In the genomic region with DNA sequence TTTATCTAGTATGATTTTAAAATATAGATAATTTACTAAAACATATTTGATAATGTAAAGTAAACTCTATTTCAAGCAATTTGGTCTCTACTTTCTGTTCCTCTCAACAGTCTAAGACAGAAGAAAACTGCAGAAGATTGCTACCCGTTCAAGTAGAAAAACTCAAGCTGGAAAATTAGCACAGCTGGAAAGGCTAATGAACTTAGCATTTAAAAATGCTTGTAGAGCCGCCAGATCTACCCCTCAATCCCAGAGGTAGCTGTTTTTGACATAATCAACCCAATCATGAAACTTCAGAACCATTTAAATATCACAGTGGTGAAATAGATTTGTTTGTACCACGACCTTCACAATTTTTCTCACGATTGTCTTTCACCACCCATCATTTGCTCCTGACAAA, we compare ENCODE assay signal across 25 cellular contexts.
A peak's percentile ranks its signal among the peaks of the same experiment; 100 is the strongest.
DNase-seq lines count a peak whose midpoint lies in the region; ATAC-seq and TF ChIP-seq lines count a peak whose summit lies in the region.
"Had no signal": no experiment of that assay in that cellular context is flagged by ENCODE, and none has a peak within 500 bp of the region (broad histone marks: within the 10 kb centered on the region; RNA-seq: fewer than 3 reads in every experiment).

No MANE protein-coding gene starts in this region.

- TF ChIP-seq CTCF in heart left ventricle (IDR thresholded peaks at IDR 0.05) (no peak), osteoblast (IDR thresholded peaks at IDR 0.05; ENCODE audit: extremely low read depth, low read depth, low read length) (no peak), uterus (IDR thresholded peaks at IDR 0.05) (no peak)

- DNase-seq in heart left ventricle (no peak), cardiac septum (ENCODE audit: low spot score) (no peak), left ventricle myocardium superior (no peak), osteoblast (ENCODE audit: insufficient read length, low spot score, missing footprints) (no peak), uterus (no peak)
- no peak for DNase-seq in activated CD4-positive, alpha-beta T cell treated with anti-CD3 and anti-CD28 coated beads, Interleukin-2, amount 50 U/mL, for 1 hour
- DNase-seq in stimulated activated CD4-positive, alpha-beta T cell treated with anti-CD3 and anti-CD28 coated beads, Interleukin-4, amount 100 ng/mL, for 24 hours, result no peak
- DNase-seq in stimulated activated CD4-positive, alpha-beta T cell treated with anti-CD3 and anti-CD28 coated beads, Interleukin-2, amount 100 ng/mL, for 24 hours, result no peak
- DNase-seq: AML-193; C1 segment of cervical spinal cord; Calu3; CD8-positive, alpha-beta memory T cell; DMS153; GOT3; IMR-90; NCI-H1105; NCI-H146; NCI-H2029; NCI-H226; NCI-H510A treated with DMSO at 0.1 percent for 48 hours; NCI-H774; NK-92 treated with Interleukin-12 subunit alpha and Interleukin-12 subunit beta, amount 100 ng/mL, for 24 hours; Peyer's patch had no signal

- ATAC-seq in heart left ventricle (peak in 2 of 4 donors; percentile 42 to 63), left ventricle myocardium superior (peak; percentile 75)
- ATAC-seq: HCT116 had no signal

- H3K27me3 ChIP-seq in heart left ventricle, result no peaks in the 10 kb centered on the region
- no peaks in the 10 kb centered on the region for H3K27me3 ChIP-seq in osteoblast (ENCODE audit: insufficient read depth, low read length)
- H3K27me3 ChIP-seq in uterus, result no peaks in the 10 kb centered on the region
- H3K27me3 ChIP-seq: Peyer's patch had no signal

- no peak for TF ChIP-seq POLR2A in heart left ventricle (IDR thresholded peaks at IDR 0.05)
- no peak for TF ChIP-seq POLR2A in uterus (IDR thresholded peaks at IDR 0.05)

- intact Hi-C loops in heart left ventricle (cut with DNase I), result no loop called here
- intact Hi-C loops in cardiac septum (cut with DNase I), result no loop called here
- intact Hi-C loops in left ventricle myocardium superior (cut with micrococcal nuclease), result no loop called here
- intact Hi-C loops in uterus (cut with DNase I; ENCODE audit: low total_unique reads), result no loop called here

- H3K79me2 ChIP-seq in osteoblast (ENCODE audit: insufficient read depth, low read length), result no peaks in the 10 kb centered on the region

- H3K27ac ChIP-seq in heart left ventricle (peak overlapping the region in 10 of 12 donors; percentile 3 to 82 (median 52)), osteoblast (ENCODE audit: low read depth, low read length) (no peak overlapping the region), uterus (peak overlapping the region; percentile 32 to 54)
- H3K27ac ChIP-seq: KMS-11, Peyer's patch had no signal

- WGBS in heart left ventricle, 4 donors, result 43 to 52% (median 49%) methylated on average over 4 of the region's 4 CpGs

- H3K9me3 ChIP-seq in heart left ventricle, result peaks cover 0 to 6% (median 0%) of the 10 kb centered on the region in 12 donors
- H3K9me3 ChIP-seq in osteoblast (ENCODE audit: low read depth, low read length), result no peaks in the 10 kb centered on the region
- H3K9me3 ChIP-seq in uterus, result no peaks in the 10 kb centered on the region
- H3K9me3 ChIP-seq: Peyer's patch had no signal

- no peak overlapping the region for H3K4me2 ChIP-seq in osteoblast (ENCODE audit: insufficient read depth, low read length)
- H3K4me2 ChIP-seq: KMS-11 had no signal

- peaks cover 0 to 38% (median 14%) of the 10 kb centered on the region in 12 donors for H3K4me1 ChIP-seq in heart left ventricle
- H3K4me1 ChIP-seq in osteoblast (ENCODE audit: insufficient read depth, low read length), result no peaks in the 10 kb centered on the region
- H3K4me1 ChIP-seq in uterus, result no peaks in the 10 kb centered on the region
- H3K4me1 ChIP-seq: Peyer's patch had no signal

- peak overlapping the region; percentile 33 for H2AFZ ChIP-seq in osteoblast (ENCODE audit: low read length)

- no peaks in the 10 kb centered on the region for H3K36me3 ChIP-seq in heart left ventricle
- H3K36me3 ChIP-seq in osteoblast (ENCODE audit: insufficient read depth, low read length), result no peaks in the 10 kb centered on the region
- no peaks in the 10 kb centered on the region for H3K36me3 ChIP-seq in uterus
- H3K36me3 ChIP-seq: Peyer's patch had no signal

- no peak overlapping the region for H3K4me3 ChIP-seq in heart left ventricle
- no peak overlapping the region for H3K4me3 ChIP-seq in osteoblast (ENCODE audit: insufficient read depth, low read length)
- no peak overlapping the region for H3K4me3 ChIP-seq in uterus
- H3K4me3 ChIP-seq: Peyer's patch had no signal

- no peaks in the 10 kb centered on the region for H4K20me1 ChIP-seq in osteoblast (ENCODE audit: insufficient read depth, low read length)
